In the genomic region with DNA sequence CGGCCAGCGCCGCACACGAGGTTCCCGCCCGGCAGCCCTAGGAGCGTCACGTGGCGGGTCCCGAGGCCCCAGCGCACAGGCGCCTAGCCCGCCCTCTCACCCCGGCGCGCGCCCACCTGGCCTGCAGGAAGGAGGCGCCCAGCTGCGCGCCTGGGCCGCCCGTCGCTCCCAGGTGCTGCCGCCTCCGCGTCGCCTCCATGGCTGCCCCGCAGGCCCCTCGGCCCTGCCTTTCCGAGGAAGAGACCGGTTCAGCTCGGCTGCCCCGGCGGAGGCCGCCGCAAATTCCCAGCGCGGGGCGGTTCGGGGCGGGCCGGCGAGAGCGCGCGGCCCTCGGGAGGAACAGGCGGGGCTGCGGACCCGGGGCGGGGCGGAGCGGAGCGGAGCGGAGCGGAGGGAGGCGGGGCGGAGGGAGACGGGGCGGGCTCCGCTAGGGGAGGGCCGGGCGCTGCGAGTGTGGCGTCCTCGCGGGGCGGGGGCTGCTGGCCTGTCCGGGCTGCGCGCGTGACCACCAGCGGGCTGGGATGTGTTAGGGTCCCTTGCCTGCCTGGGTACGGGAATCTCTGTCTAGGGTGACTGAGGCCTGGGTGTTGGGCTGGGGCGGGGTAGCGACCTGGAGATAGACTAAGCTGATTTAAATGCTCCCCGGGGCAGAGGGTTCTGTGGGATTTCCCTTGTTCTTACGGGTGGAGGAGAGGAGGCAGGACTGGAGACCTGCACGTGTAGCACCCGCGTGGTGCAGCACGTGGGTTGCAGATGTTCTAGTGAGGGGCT, we compare ENCODE assay signal across 8 cellular contexts. TPM values are rescaled to one million over a fixed set of nuclear protein-coding genes. Genes with fewer than 3 reads are reported as not detected.
DNase-seq lines count a peak whose midpoint lies in the region; ATAC-seq and TF ChIP-seq lines count a peak whose summit lies in the region.

A gene (minus strand): TSS at position 343 of the 771 bp plus-strand sequence. CDS start 144 bp downstream, at position 199.

- 0 to 1% methylated on average over 12 to 25 of the region's 82 CpGs for WGBS in lower leg skin, 2 donors

- DNase-seq in BE2C (peak; percentile 92), GM19240 (ENCODE audit: insufficient read length, low spot score) (peak; percentile 78), NCI-H748 treated with DMSO at 0.1 percent for 48 hours (lab: John Stamatoyannopoulos, UW) (peak; percentile 54), dorsolateral prefrontal cortex (peak; percentile 71 to 89 (median 84)), lower leg skin (ENCODE audit: low spot score in 2 of 2) (peak; percentile 65 to 96)
- DNase-seq in activated CD4-positive, alpha-beta T cell treated with anti-CD3 and anti-CD28 coated beads, Interleukin-2, amount 50 U/mL, for 48 hours: peak; percentile 77 to 79
- peak; percentile 83 to 86 for DNase-seq in stimulated activated CD4-positive, alpha-beta T cell treated with anti-CD3 and anti-CD28 coated beads, Interleukin-4, amount 100 ng/mL, for 4 hours

- H3K4me1 ChIP-seq in BE2C: peaks cover 26% of the 10 kb centered on the region

- intact Hi-C loops in dorsolateral prefrontal cortex (cut with DNase I): no loop called here
- intact Hi-C loops in lower leg skin (cut with DNase I; ENCODE audit: low total_unique reads): no loop called here

- TF ChIP-seq CTCF in BE2C (IDR thresholded peaks at IDR 0.05; ENCODE audit: low read depth, low read length) (no peak), dorsolateral prefrontal cortex (IDR thresholded peaks at IDR 0.05 in 54 of 56, conservative IDR thresholded peaks at IDR 0.05 in 2 of 56; ENCODE audit: low read depth in 1 of 56, partially characterized antibody in 56 of 56) (peak in 18 of 56 donors; percentile 1 to 48 (median 16)), lower leg skin (IDR thresholded peaks at IDR 0.05) (no peak)

- no peak for TF ChIP-seq POLR2A in lower leg skin (IDR thresholded peaks at IDR 0.05)

- peaks cover 7% of the 10 kb centered on the region for H3K36me3 ChIP-seq in BE2C

- H3K4me3 ChIP-seq in BE2C (ENCODE audit: low read depth, low read length) (peak within 1 kb of the TSS; percentile 81), dorsolateral prefrontal cortex (peak within 1 kb of the TSS; percentile 64 to 98 (median 89)), lower leg skin (ENCODE audit: low read depth, poor library complexity, severe bottlenecking) (peak within 1 kb of the TSS; percentile 78)

- H3K9me3 ChIP-seq in BE2C: no peaks in the 10 kb centered on the region

- H3K27me3 ChIP-seq in BE2C (no peaks in the 10 kb centered on the region), dorsolateral prefrontal cortex (no peaks in the 10 kb centered on the region)

- ATAC-seq in HG03442 (IDR thresholded peaks at IDR 0.05; ENCODE audit: unreplicated experiment): peak; percentile 66

- peak within 1 kb of the TSS in 58 of 59 donors; percentile 58 to 96 (median 87) for H3K27ac ChIP-seq in dorsolateral prefrontal cortex

RNA-seq across cellular contexts. Expression of the gene that starts here (rescaled TPM):
- 68.7 TPM for polyA plus RNA-seq in BE2C (2012; ENCODE audit: insufficient read depth, insufficient read length, low read depth)
- total RNA-seq in dorsolateral prefrontal cortex (10 to 100 TPM; 18.4 to 49.4 (median 29.8) TPM), lower leg skin (10 to 100 TPM in 3 of 4 donors, 1 to 10 TPM in 1; 9.9 to 22.5 (median 15.1) TPM)

Comparison
In these comparisons a context has a peak if more than half of its experiments do, and no peak if none do; other contexts are left out.
1. Peak in every context shown above with its lines: DNase-seq, ATAC-seq, H3K4me3 ChIP-seq and H3K27ac ChIP-seq.